In the genomic region with DNA sequence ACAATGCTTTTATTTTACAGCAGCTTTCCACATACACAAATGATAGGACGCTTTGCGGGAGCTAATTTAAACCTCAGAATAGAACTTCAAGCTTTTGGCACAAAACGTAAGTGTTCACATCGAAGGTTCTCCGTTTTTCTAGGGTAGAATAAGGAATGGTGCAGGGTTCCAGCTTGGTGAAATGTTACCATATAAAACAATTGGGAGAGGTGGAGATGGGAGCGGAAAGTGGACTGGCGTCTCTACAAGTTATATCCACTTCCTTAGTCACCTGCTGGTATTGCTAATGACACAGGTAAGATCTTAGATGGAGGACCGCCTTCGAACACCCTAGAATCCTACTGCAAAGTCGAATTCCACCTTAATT, we compare ENCODE assay signal across 1 cellular context.
TF ChIP-seq lines count a peak whose summit lies in the region.

No MANE protein-coding gene starts in this region.

TF ChIP-seq in HepG2, 621 proteins besides CTCF, POLR2A, EP300 and RAD21:
- TF ChIP-seq BCL6 (CRISPR knock-in tag; IDR thresholded peaks at IDR 0.05) (no peak), ZNF770 (CRISPR knock-in tag; IDR thresholded peaks at IDR 0.05) (no peak), ZNF383 (CRISPR knock-in tag; IDR thresholded peaks at IDR 0.05; ENCODE audit: borderline replicate concordance) (no peak), DRAP1 (CRISPR knock-in tag; IDR thresholded peaks at IDR 0.05) (0 out of 2 replicates have a peak, but pooled peaks have one; percentile 17), KLF16 (CRISPR knock-in tag; IDR thresholded peaks at IDR 0.05) (0 out of 4 replicates have a peak, but pooled peaks of 1 of the 2 experiments have one; percentile 2), LCORL (IDR thresholded peaks at IDR 0.05) (no peak), LCORL (CRISPR knock-in tag; IDR thresholded peaks at IDR 0.05) (peak; percentile 9; the same call in 1 of the 2 replicates), ZNF446 (CRISPR knock-in tag; IDR thresholded peaks at IDR 0.05) (no peak), ATF7 (IDR thresholded peaks at IDR 0.05) (no peak), ATF7 (CRISPR knock-in tag; IDR thresholded peaks at IDR 0.05) (no peak), ZHX1 (CRISPR knock-in tag; IDR thresholded peaks at IDR 0.05; ENCODE audit: low read depth) (no peak), PRMT3 (CRISPR knock-in tag; IDR thresholded peaks at IDR 0.05; ENCODE audit: borderline replicate concordance, low read depth) (no peak), ZNF512B (CRISPR knock-in tag; IDR thresholded peaks at IDR 0.05; ENCODE audit: borderline replicate concordance) (no peak), BRD4 (CRISPR knock-in tag; IDR thresholded peaks at IDR 0.05) (no peak), ZNF674 (CRISPR knock-in tag; IDR thresholded peaks at IDR 0.05; ENCODE audit: low read depth) (no peak), CREB1 (IDR thresholded peaks at IDR 0.05) (no peak), CREB1 (CRISPR knock-in tag; IDR thresholded peaks at IDR 0.05) (0 out of 2 replicates have a peak, but pooled peaks have one; percentile 1), GTF2F1 (IDR thresholded peaks at IDR 0.05; ENCODE audit: low read length) (no peak), ZMYM2 (CRISPR knock-in tag; IDR thresholded peaks at IDR 0.05) (no peak)
- TF ChIP-seq, protein P1, sequence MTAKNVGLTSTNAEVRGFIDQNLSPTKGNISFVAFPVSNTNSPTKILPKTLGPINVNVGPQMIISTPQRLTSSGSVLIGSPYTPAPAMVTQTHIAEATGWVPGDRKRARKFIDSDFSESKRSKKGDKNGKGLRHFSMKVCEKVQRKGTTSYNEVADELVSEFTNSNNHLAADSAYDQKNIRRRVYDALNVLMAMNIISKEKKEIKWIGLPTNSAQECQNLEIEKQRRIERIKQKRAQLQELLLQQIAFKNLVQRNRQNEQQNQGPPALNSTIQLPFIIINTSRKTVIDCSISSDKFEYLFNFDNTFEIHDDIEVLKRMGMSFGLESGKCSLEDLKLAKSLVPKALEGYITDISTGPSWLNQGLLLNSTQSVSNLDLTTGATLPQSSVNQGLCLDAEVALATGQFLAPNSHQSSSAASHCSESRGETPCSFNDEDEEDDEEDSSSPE (CRISPR knock-in tag; IDR thresholded peaks at IDR 0.05) = no peak
